In the genomic region with DNA sequence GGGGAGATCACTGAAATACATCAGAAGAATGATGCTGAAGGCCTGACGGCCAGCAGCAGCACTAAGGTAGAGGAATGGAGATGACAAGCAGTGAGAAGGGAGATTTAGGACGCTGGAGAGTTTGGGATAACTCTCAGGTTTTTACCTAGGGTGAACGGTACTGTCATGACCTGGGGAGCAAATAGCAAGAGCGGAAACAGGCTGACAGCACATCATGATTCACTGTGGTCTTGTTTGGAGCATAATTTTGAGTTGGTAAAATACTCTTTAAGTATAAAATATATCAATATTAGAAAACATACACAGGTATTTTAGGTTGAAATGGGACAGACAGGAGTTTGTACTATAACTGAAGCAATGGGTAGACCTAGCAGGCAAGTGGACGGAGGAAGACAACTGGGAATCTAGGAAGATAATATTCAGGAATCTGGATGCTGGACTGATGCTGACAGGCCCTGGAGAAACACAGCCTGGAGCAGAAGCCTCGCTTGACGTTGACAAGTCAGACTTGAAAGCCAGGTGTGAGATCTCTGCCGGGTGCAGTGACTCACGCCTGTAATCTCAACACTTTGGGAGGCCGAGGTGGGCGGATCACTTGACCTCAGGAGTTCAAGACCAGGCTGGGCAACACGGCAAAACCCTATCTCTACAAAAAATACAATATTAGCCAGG, we compare ENCODE assay signal across 2 cellular contexts.
TF ChIP-seq lines count a peak whose summit lies in the region.

No MANE protein-coding gene starts in this region.

TF ChIP-seq in IMR-90, 13 proteins besides CTCF, POLR2A, EP300 and RAD21:
- TF ChIP-seq CEBPB (IDR thresholded peaks at IDR 0.05; ENCODE audit: low read depth, low read length) (no peak), SMC3 (IDR thresholded peaks at IDR 0.05; ENCODE audit: low read depth, low read length) (no peak), RCOR1 (IDR thresholded peaks at IDR 0.05; ENCODE audit: insufficient replicate concordance, low read length) (no peak), MXI1 (IDR thresholded peaks at IDR 0.05; ENCODE audit: borderline replicate concordance, low read depth, low read length) (no peak), CHD1 (IDR thresholded peaks at IDR 0.05; ENCODE audit: low read depth, low read length) (no peak), NFE2L2 (IDR thresholded peaks at IDR 0.05; ENCODE audit: low read depth, low read length) (no peak), MAFK (IDR thresholded peaks at IDR 0.05; ENCODE audit: low read depth, low read length) (no peak), FOS (IDR thresholded peaks at IDR 0.05; ENCODE audit: low read depth, low read length) (no peak), RFX5 (IDR thresholded peaks at IDR 0.05; ENCODE audit: low read depth, low read length) (no peak), BHLHE40 (IDR thresholded peaks at IDR 0.05; ENCODE audit: low read depth, low read length) (no peak), MAZ (IDR thresholded peaks at IDR 0.05; ENCODE audit: borderline replicate concordance, low read depth, low read length) (no peak)
- TF ChIP-seq, protein P1, sequence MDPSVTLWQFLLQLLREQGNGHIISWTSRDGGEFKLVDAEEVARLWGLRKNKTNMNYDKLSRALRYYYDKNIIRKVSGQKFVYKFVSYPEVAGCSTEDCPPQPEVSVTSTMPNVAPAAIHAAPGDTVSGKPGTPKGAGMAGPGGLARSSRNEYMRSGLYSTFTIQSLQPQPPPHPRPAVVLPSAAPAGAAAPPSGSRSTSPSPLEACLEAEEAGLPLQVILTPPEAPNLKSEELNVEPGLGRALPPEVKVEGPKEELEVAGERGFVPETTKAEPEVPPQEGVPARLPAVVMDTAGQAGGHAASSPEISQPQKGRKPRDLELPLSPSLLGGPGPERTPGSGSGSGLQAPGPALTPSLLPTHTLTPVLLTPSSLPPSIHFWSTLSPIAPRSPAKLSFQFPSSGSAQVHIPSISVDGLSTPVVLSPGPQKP (IDR thresholded peaks at IDR 0.05; ENCODE audit: borderline replicate concordance, low read depth, low read length): no peak
- TF ChIP-seq, protein P2, sequence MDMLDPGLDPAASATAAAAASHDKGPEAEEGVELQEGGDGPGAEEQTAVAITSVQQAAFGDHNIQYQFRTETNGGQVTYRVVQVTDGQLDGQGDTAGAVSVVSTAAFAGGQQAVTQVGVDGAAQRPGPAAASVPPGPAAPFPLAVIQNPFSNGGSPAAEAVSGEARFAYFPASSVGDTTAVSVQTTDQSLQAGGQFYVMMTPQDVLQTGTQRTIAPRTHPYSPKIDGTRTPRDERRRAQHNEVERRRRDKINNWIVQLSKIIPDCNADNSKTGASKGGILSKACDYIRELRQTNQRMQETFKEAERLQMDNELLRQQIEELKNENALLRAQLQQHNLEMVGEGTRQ (IDR thresholded peaks at IDR 0.05; ENCODE audit: low read depth, low read length): no peak

TF ChIP-seq in K562, 482 proteins besides CTCF, POLR2A, EP300 and RAD21:
- TF ChIP-seq JUND (IDR thresholded peaks at IDR 0.05; ENCODE audit: borderline replicate concordance, low read depth, low read length) (0 out of 2 replicates have a peak, but pooled peaks have one; percentile 33), JUND (tag; IDR thresholded peaks at IDR 0.05; ENCODE audit: borderline replicate concordance, low read depth, low read length) (no peak), CBFA2T2 (conservative IDR thresholded peaks at IDR 0.05) (peak; percentile 78), CBFA2T3 (IDR thresholded peaks at IDR 0.05) (peak; percentile 79), KDM1A (IDR thresholded peaks at IDR 0.05) (peak; percentile 52 to 54; a peak in 2 of 4 replicates), EGR1 (conservative IDR thresholded peaks at IDR 0.05) (peak; percentile 58), BCOR (IDR thresholded peaks at IDR 0.05) (no peak), ZNF41 (CRISPR knock-in tag; conservative IDR thresholded peaks at IDR 0.05) (no peak), TRIM24 (IDR thresholded peaks at IDR 0.05) (0 out of 4 replicates have a peak, but pooled peaks have one; percentile 17 to 41), TAL1 (IDR thresholded peaks at IDR 0.05) (peak; percentile 24; the same call in 1 of the 2 replicates), ZNF217 (CRISPR knock-in tag; IDR thresholded peaks at IDR 0.05) (no peak), SREBF2 (CRISPR knock-in tag; IDR thresholded peaks at IDR 0.05) (no peak), TEAD4 (IDR thresholded peaks at IDR 0.05; ENCODE audit: low read length) (peak; percentile 41), TEAD4 (CRISPR knock-in tag; IDR thresholded peaks at IDR 0.05; ENCODE audit: borderline replicate concordance) (no peak)
- TF ChIP-seq, protein P3, sequence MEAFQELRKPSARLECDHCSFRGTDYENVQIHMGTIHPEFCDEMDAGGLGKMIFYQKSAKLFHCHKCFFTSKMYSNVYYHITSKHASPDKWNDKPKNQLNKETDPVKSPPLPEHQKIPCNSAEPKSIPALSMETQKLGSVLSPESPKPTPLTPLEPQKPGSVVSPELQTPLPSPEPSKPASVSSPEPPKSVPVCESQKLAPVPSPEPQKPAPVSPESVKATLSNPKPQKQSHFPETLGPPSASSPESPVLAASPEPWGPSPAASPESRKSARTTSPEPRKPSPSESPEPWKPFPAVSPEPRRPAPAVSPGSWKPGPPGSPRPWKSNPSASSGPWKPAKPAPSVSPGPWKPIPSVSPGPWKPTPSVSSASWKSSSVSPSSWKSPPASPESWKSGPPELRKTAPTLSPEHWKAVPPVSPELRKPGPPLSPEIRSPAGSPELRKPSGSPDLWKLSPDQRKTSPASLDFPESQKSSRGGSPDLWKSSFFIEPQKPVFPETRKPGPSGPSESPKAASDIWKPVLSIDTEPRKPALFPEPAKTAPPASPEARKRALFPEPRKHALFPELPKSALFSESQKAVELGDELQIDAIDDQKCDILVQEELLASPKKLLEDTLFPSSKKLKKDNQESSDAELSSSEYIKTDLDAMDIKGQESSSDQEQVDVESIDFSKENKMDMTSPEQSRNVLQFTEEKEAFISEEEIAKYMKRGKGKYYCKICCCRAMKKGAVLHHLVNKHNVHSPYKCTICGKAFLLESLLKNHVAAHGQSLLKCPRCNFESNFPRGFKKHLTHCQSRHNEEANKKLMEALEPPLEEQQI (IDR thresholded peaks at IDR 0.05): no peak
- TF ChIP-seq, protein P4, sequence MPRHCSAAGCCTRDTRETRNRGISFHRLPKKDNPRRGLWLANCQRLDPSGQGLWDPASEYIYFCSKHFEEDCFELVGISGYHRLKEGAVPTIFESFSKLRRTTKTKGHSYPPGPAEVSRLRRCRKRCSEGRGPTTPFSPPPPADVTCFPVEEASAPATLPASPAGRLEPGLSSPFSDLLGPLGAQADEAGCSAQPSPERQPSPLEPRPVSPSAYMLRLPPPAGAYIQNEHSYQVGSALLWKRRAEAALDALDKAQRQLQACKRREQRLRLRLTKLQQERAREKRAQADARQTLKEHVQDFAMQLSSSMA (CRISPR knock-in tag; IDR thresholded peaks at IDR 0.05): no peak
- TF ChIP-seq, protein P5, sequence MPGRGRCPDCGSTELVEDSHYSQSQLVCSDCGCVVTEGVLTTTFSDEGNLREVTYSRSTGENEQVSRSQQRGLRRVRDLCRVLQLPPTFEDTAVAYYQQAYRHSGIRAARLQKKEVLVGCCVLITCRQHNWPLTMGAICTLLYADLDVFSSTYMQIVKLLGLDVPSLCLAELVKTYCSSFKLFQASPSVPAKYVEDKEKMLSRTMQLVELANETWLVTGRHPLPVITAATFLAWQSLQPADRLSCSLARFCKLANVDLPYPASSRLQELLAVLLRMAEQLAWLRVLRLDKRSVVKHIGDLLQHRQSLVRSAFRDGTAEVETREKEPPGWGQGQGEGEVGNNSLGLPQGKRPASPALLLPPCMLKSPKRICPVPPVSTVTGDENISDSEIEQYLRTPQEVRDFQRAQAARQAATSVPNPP (IDR thresholded peaks at IDR 0.05; ENCODE audit: borderline replicate concordance, insufficient read depth, insufficient read length): no peak
- TF ChIP-seq, protein P6, sequence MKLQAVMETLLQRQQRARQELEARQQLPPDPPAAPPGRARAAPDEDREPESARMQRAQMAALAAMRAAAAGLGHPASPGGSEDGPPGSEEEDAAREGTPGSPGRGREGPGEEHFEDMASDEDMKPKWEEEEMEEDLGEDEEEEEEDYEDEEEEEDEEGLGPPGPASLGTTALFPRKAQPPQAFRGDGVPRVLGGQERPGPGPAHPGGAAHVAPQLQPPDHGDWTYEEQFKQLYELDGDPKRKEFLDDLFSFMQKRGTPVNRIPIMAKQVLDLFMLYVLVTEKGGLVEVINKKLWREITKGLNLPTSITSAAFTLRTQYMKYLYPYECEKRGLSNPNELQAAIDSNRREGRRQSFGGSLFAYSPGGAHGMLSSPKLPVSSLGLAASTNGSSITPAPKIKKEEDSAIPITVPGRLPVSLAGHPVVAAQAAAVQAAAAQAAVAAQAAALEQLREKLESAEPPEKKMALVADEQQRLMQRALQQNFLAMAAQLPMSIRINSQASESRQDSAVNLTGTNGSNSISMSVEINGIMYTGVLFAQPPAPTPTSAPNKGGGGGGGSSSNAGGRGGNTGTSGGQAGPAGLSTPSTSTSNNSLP (IDR thresholded peaks at IDR 0.05; ENCODE audit: borderline replicate concordance, low read depth, low read length): no peak
